In genomic region chr19:34345934-34346333, GRCh38 we compare ENCODE assay signal across 8 cellular contexts. TPM values are rescaled to one million over a fixed set of nuclear protein-coding genes. Genes with fewer than 3 reads are reported as not detected.
DNase-seq lines count a peak whose midpoint lies in the region; ATAC-seq lines count a peak whose summit lies in the region.

No MANE protein-coding gene starts in this region.

- H3K4me3 Mint-ChIP-seq in activated CD4-positive, alpha-beta T cell treated with anti-CD3 and anti-CD28 coated beads, Interleukin-2, amount 10 ng/mL, durations not matched to agents 7 days and 5 days = no peak overlapping the region

- CTCF ChIA-PET in activated CD4-positive, alpha-beta T cell treated with anti-CD3 and anti-CD28 coated beads, Interleukin-2, amount 10 ng/mL, durations not matched to agents 7 days and 5 days (lab: Charles Lee) = interaction anchor here (0.8 to 1.9 kb wide), 9 partner anchors 8 to 166 kb away, joined by 3 to 9 read pairs (median 4); no protein-coding TSS in a partner anchor

- ATAC-seq in GM19351 (IDR thresholded peaks at IDR 0.05; ENCODE audit: unreplicated experiment) = no peak

- H3K4me1 Mint-ChIP-seq in activated CD4-positive, alpha-beta T cell treated with anti-CD3 and anti-CD28 coated beads, Interleukin-2, amount 10 ng/mL, durations not matched to agents 7 days and 5 days = peaks cover 29% of the 10 kb centered on the region

- H3K9me3 Mint-ChIP-seq in activated CD4-positive, alpha-beta T cell treated with anti-CD3 and anti-CD28 coated beads, Interleukin-2, amount 10 ng/mL, durations not matched to agents 7 days and 5 days = no peaks in the 10 kb centered on the region

- peaks cover 26% of the 10 kb centered on the region for H3K36me3 Mint-ChIP-seq in activated CD4-positive, alpha-beta T cell treated with anti-CD3 and anti-CD28 coated beads, Interleukin-2, amount 10 ng/mL, durations not matched to agents 7 days and 5 days (ENCODE audit: low read depth)

- DNase-seq in AG08395 (ENCODE audit: low spot score) (peak; percentile 87), GM19240 (ENCODE audit: insufficient read length, low spot score) (peak; percentile 67), NCI-H345 treated with DMSO at 0.1 percent for 48 hours (lab: John Stamatoyannopoulos, UW; ENCODE audit: unreplicated experiment) (peak; percentile 85), dedifferentiated amniotic fluid mesenchymal stem cell (ENCODE audit: extremely low spot score) (peak; percentile 58), lung microvascular endothelial cell (ENCODE audit: low read depth in 2 of 2) (peak; percentile 73 to 75)
- DNase-seq in activated CD4-positive, alpha-beta T cell treated with anti-CD3 and anti-CD28 coated beads, Interleukin-2, amount 10 ng/mL, durations not matched to agents 7 days and 5 days = peak; percentile 72
- peak; percentile 36 to 51 for DNase-seq in stimulated activated CD8-positive, alpha-beta memory T cell treated with anti-CD3 and anti-CD28 coated beads, Interleukin-4, amount 100 ng/mL, for 1 hour (ENCODE audit: low read depth in 2 of 2, low spot score in 1 of 2)

- H3K27me3 Mint-ChIP-seq in activated CD4-positive, alpha-beta T cell treated with anti-CD3 and anti-CD28 coated beads, Interleukin-2, amount 10 ng/mL, durations not matched to agents 7 days and 5 days = no peaks in the 10 kb centered on the region

- H3K27ac Mint-ChIP-seq in activated CD4-positive, alpha-beta T cell treated with anti-CD3 and anti-CD28 coated beads, Interleukin-2, amount 10 ng/mL, durations not matched to agents 7 days and 5 days = peak overlapping the region; percentile 37

- POLR2A ChIA-PET in activated CD4-positive, alpha-beta T cell treated with anti-CD3 and anti-CD28 coated beads, Interleukin-2, amount 10 ng/mL, durations not matched to agents 7 days and 5 days (lab: Charles Lee) = no interaction called here

RNA-seq across cellular contexts. Expression of gene GPI, which starts 19.1 kb away (rescaled TPM):
- 100 to 1,000 TPM; 404 to 442 TPM for total RNA-seq in activated CD4-positive, alpha-beta T cell treated with anti-CD3 and anti-CD28 coated beads, Interleukin-2, amount 10 ng/mL, durations not matched to agents 7 days and 5 days
- 84.9 and 90.0 TPM in 2 replicates for total RNA-seq in lung microvascular endothelial cell

RNA-seq across cellular contexts. Expression of gene PDCD2L, which starts 58.3 kb away (rescaled TPM):
- 10 to 100 TPM in 1 of 2 experiments, 1 to 10 TPM in 1; 9.4 to 13.4 TPM for total RNA-seq in activated CD4-positive, alpha-beta T cell treated with anti-CD3 and anti-CD28 coated beads, Interleukin-2, amount 10 ng/mL, durations not matched to agents 7 days and 5 days
- 9.2 and 12.7 TPM in 2 replicates for total RNA-seq in lung microvascular endothelial cell
